Comparison of ENCODE assay signal across 2 cellular contexts in the genomic region with DNA sequence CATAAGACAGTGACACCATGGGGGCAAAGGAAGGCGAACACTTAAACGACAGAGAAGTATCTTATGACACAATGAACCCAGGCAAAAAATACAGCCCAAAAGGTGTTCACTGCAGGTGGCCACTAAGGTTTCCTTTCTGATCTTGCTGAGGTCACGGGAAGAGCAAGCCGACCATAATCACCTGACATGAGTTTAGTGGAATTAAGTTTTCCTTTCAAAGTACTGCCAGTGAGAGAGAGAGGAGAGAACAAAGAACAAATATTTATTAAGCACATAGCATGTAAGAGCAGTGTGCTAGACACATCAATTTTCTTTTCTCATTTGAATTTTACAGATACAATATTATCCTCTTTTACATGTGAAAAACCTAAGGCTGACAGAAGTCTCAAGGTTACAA.
TF ChIP-seq lines count a peak whose summit lies in the region.

No MANE protein-coding gene starts in this region.

TF ChIP-seq in GM23338, 12 proteins besides CTCF, POLR2A, EP300 and RAD21 (continued from another document):
- TF ChIP-seq, protein P1, sequence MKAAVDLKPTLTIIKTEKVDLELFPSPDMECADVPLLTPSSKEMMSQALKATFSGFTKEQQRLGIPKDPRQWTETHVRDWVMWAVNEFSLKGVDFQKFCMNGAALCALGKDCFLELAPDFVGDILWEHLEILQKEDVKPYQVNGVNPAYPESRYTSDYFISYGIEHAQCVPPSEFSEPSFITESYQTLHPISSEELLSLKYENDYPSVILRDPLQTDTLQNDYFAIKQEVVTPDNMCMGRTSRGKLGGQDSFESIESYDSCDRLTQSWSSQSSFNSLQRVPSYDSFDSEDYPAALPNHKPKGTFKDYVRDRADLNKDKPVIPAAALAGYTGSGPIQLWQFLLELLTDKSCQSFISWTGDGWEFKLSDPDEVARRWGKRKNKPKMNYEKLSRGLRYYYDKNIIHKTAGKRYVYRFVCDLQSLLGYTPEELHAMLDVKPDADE (IDR thresholded peaks at IDR 0.05) = no peak
- TF ChIP-seq EZH2 (IDR thresholded peaks at IDR 0.05; ENCODE audit: low read depth, unreplicated experiment) (no peak), ZNF331 (CRISPR knock-in tag; IDR thresholded peaks at IDR 0.05; ENCODE audit: low read depth) (no peak), EZH2phosphoT487 (IDR thresholded peaks at IDR 0.05; ENCODE audit: unreplicated experiment) (no peak), JUNB (IDR thresholded peaks at IDR 0.05; ENCODE audit: unreplicated experiment) (no peak)
- TF ChIP-seq, protein P2, sequence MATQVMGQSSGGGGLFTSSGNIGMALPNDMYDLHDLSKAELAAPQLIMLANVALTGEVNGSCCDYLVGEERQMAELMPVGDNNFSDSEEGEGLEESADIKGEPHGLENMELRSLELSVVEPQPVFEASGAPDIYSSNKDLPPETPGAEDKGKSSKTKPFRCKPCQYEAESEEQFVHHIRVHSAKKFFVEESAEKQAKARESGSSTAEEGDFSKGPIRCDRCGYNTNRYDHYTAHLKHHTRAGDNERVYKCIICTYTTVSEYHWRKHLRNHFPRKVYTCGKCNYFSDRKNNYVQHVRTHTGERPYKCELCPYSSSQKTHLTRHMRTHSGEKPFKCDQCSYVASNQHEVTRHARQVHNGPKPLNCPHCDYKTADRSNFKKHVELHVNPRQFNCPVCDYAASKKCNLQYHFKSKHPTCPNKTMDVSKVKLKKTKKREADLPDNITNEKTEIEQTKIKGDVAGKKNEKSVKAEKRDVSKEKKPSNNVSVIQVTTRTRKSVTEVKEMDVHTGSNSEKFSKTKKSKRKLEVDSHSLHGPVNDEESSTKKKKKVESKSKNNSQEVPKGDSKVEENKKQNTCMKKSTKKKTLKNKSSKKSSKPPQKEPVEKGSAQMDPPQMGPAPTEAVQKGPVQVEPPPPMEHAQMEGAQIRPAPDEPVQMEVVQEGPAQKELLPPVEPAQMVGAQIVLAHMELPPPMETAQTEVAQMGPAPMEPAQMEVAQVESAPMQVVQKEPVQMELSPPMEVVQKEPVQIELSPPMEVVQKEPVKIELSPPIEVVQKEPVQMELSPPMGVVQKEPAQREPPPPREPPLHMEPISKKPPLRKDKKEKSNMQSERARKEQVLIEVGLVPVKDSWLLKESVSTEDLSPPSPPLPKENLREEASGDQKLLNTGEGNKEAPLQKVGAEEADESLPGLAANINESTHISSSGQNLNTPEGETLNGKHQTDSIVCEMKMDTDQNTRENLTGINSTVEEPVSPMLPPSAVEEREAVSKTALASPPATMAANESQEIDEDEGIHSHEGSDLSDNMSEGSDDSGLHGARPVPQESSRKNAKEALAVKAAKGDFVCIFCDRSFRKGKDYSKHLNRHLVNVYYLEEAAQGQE (IDR thresholded peaks at IDR 0.05; ENCODE audit: unreplicated experiment) = no peak
- TF ChIP-seq, protein P3, sequence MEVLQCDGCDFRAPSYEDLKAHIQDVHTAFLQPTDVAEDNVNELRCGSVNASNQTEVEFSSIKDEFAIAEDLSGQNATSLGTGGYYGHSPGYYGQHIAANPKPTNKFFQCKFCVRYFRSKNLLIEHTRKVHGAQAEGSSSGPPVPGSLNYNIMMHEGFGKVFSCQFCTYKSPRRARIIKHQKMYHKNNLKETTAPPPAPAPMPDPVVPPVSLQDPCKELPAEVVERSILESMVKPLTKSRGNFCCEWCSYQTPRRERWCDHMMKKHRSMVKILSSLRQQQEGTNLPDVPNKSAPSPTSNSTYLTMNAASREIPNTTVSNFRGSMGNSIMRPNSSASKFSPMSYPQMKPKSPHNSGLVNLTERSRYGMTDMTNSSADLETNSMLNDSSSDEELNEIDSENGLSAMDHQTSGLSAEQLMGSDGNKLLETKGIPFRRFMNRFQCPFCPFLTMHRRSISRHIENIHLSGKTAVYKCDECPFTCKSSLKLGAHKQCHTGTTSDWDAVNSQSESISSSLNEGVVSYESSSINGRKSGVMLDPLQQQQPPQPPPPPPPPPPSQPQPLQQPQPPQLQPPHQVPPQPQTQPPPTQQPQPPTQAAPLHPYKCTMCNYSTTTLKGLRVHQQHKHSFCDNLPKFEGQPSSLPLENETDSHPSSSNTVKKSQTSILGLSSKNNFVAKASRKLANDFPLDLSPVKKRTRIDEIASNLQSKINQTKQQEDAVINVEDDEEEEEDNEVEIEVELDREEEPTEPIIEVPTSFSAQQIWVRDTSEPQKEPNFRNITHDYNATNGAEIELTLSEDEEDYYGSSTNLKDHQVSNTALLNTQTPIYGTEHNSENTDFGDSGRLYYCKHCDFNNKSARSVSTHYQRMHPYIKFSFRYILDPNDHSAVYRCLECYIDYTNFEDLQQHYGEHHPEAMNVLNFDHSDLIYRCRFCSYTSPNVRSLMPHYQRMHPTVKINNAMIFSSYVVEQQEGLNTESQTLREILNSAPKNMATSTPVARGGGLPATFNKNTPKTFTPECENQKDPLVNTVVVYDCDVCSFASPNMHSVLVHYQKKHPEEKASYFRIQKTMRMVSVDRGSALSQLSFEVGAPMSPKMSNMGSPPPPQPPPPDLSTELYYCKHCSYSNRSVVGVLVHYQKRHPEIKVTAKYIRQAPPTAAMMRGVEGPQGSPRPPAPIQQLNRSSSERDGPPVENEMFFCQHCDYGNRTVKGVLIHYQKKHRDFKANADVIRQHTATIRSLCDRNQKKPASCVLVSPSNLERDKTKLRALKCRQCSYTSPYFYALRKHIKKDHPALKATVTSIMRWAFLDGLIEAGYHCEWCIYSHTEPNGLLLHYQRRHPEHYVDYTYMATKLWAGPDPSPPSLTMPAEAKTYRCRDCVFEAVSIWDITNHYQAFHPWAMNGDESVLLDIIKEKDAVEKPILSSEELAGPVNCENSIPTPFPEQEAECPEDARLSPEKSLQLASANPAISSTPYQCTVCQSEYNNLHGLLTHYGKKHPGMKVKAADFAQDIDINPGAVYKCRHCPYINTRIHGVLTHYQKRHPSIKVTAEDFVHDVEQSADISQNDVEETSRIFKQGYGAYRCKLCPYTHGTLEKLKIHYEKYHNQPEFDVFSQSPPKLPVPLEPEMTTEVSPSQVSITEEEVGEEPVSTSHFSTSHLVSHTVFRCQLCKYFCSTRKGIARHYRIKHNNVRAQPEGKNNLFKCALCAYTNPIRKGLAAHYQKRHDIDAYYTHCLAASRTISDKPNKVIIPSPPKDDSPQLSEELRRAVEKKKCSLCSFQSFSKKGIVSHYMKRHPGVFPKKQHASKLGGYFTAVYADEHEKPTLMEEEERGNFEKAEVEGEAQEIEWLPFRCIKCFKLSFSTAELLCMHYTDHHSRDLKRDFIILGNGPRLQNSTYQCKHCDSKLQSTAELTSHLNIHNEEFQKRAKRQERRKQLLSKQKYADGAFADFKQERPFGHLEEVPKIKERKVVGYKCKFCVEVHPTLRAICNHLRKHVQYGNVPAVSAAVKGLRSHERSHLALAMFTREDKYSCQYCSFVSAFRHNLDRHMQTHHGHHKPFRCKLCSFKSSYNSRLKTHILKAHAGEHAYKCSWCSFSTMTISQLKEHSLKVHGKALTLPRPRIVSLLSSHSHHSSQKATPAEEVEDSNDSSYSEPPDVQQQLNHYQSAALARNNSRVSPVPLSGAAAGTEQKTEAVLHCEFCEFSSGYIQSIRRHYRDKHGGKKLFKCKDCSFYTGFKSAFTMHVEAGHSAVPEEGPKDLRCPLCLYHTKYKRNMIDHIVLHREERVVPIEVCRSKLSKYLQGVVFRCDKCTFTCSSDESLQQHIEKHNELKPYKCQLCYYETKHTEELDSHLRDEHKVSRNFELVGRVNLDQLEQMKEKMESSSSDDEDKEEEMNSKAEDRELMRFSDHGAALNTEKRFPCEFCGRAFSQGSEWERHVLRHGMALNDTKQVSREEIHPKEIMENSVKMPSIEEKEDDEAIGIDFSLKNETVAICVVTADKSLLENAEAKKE (CRISPR knock-in tag; IDR thresholded peaks at IDR 0.05) = no peak

TF ChIP-seq in HepG2, 621 proteins besides CTCF, POLR2A, EP300 and RAD21 (continued from another document):
- TF ChIP-seq ZFP36 (IDR thresholded peaks at IDR 0.05; ENCODE audit: borderline replicate concordance, low read depth, low read length, partially characterized antibody) (no peak), POLR2G (IDR thresholded peaks at IDR 0.05; ENCODE audit: low read depth, low read length) (no peak), NFIB (CRISPR knock-in tag; IDR thresholded peaks at IDR 0.05; ENCODE audit: borderline replicate concordance) (no peak), GTF3A (CRISPR knock-in tag; conservative IDR thresholded peaks at IDR 0.05) (no peak), SRSF4 (IDR thresholded peaks at IDR 0.05; ENCODE audit: low read depth, low read length, poor library complexity, severe bottlenecking) (no peak)
- TF ChIP-seq, protein P4, sequence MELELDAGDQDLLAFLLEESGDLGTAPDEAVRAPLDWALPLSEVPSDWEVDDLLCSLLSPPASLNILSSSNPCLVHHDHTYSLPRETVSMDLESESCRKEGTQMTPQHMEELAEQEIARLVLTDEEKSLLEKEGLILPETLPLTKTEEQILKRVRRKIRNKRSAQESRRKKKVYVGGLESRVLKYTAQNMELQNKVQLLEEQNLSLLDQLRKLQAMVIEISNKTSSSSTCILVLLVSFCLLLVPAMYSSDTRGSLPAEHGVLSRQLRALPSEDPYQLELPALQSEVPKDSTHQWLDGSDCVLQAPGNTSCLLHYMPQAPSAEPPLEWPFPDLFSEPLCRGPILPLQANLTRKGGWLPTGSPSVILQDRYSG (CRISPR knock-in tag; IDR thresholded peaks at IDR 0.05) = no peak
